Comparison of ENCODE assay signal across 29 cellular contexts in genomic region chr2:170095380-170095779, GRCh38.
"Had no signal": no experiment of that assay in that cellular context is flagged by ENCODE, and none has a peak within 500 bp of the region (broad histone marks: within the 10 kb centered on the region; RNA-seq: fewer than 3 reads in every experiment).

No MANE protein-coding gene starts in this region.

- DNase-seq: activated CD4-positive, alpha-beta memory T cell treated with anti-CD3 and anti-CD28 coated beads, Interleukin-2, amount 10 ng/mL, durations not matched to agents 7 days and 5 days; activated CD4-positive, alpha-beta T cell treated with anti-CD3 and anti-CD28 coated beads for 1 hour; activated CD4-positive, alpha-beta T cell treated with anti-CD3 and anti-CD28 coated beads for 36 hours; activated CD4-positive, alpha-beta T cell treated with anti-CD3 and anti-CD28 coated beads for 48 hours; activated CD4-positive, alpha-beta T cell treated with anti-CD3 and anti-CD28 coated beads, Interleukin-2, amount 10 ng/mL, durations not matched to agents 7 days and 5 days; activated CD4-positive, alpha-beta T cell treated with anti-CD3 and anti-CD28 coated beads, Interleukin-2, amount 50 U/mL, for 48 hours; activated CD4-positive, CD25-positive, alpha-beta regulatory T cell; activated CD8-positive, alpha-beta memory T cell treated with anti-CD3 and anti-CD28 coated beads for 24 hours; activated CD8-positive, alpha-beta memory T cell treated with anti-CD3 and anti-CD28 coated beads, Interleukin-2, amount 10 ng/mL, durations not matched to agents 7 days and 5 days; activated CD8-positive, alpha-beta memory T cell treated with anti-CD3 and anti-CD28 coated beads, Interleukin-2, amount 50 U/mL, for 48 hours; activated CD8-positive, alpha-beta T cell treated with anti-CD3 and anti-CD28 coated beads, Interleukin-2, amount 10 ng/mL, durations not matched to agents 7 days and 5 days; activated effector memory CD4-positive, alpha-beta T cell treated with Interleukin-2 at 50 U/mL for 16 hours; activated gamma-delta T cell; activated naive CD4-positive, alpha-beta T cell treated with anti-CD3 and anti-CD28 coated beads, Interleukin-2, amount 10 ng/mL, durations not matched to agents 7 days and 5 days; activated naive CD4-positive, alpha-beta T cell treated with Interleukin-2 at 50 U/mL for 16 hours; activated naive CD8-positive, alpha-beta T cell treated with anti-CD3 and anti-CD28 coated beads, Interleukin-2, amount 10 ng/mL, durations not matched to agents 7 days and 5 days; activated naive CD8-positive, alpha-beta T cell treated with anti-CD3 and anti-CD28 coated beads, Interleukin-2, amount 50 U/mL, for 24 hours; activated T-cell treated with anti-CD3 and anti-CD28 coated beads, Interleukin-2, amount 50 U/mL, for 24 hours; activated T-cell treated with anti-CD3 and anti-CD28 coated beads, Interleukin-2, amount 50 U/mL, for 48 hours; amygdala; anterior cingulate cortex; caudate nucleus; cerebellar nuclear complex; colonic mucosa; T-helper 2 cell; T-helper 9 cell; WERI-Rb-1 had no signal

- ATAC-seq: activated CD4-positive, alpha-beta T cell treated with anti-CD3 and anti-CD28 coated beads for 36 hours; activated CD4-positive, CD25-positive, alpha-beta regulatory T cell treated with anti-CD3 and anti-CD28 coated beads, Interleukin-2, amount 50 U/mL, for 24 hours; activated CD8-positive, alpha-beta memory T cell treated with anti-CD3 and anti-CD28 coated beads, Interleukin-2, amount 10 ng/mL, durations not matched to agents 7 days and 5 days; activated CD8-positive, alpha-beta T cell treated with anti-CD3 and anti-CD28 coated beads, Interleukin-2, amount 10 ng/mL, durations not matched to agents 7 days and 5 days; activated naive CD8-positive, alpha-beta T cell treated with anti-CD3 and anti-CD28 coated beads, Interleukin-2, amount 50 U/mL, for 24 hours; WTC11 had no signal
